Comparison of ENCODE assay signal across 1 cellular context in genomic region chr6:27545271-27546046, GRCh38.
A peak's percentile ranks its signal among the peaks of the same experiment; 100 is the strongest.
TF ChIP-seq lines count a peak whose summit lies in the region.

No MANE protein-coding gene starts in this region.

TF ChIP-seq in K562, 482 proteins besides CTCF, POLR2A, EP300 and RAD21 (continued from another document and continues in another):
- TF ChIP-seq ZFP30 (CRISPR knock-in tag; IDR thresholded peaks at IDR 0.05; ENCODE audit: borderline replicate concordance) (no peak), BRD9 (IDR thresholded peaks at IDR 0.05; ENCODE audit: low read depth, partially characterized antibody) (peak; percentile 97), TSHZ1 (CRISPR knock-in tag; IDR thresholded peaks at IDR 0.05) (no peak), GABPB1 (CRISPR knock-in tag; IDR thresholded peaks at IDR 0.05) (peak; percentile 72), HMGN3 (IDR thresholded peaks at IDR 0.05; ENCODE audit: borderline replicate concordance, extremely low read depth, insufficient read length, low read depth, low read length) (no peak), BCOR (IDR thresholded peaks at IDR 0.05) (peak; percentile 75), KHSRP (IDR thresholded peaks at IDR 0.05) (peak; percentile 43; the same call in 1 of the 2 replicates), XRCC3 (IDR thresholded peaks at IDR 0.05) (no peak), PHB (CRISPR knock-in tag; IDR thresholded peaks at IDR 0.05) (no peak), SREBF2 (CRISPR knock-in tag; IDR thresholded peaks at IDR 0.05) (peak; percentile 80; the same call in 1 of the 2 replicates), RFX7 (CRISPR knock-in tag; IDR thresholded peaks at IDR 0.05) (no peak), ZNF436 (CRISPR knock-in tag; IDR thresholded peaks at IDR 0.05) (no peak), ZNF41 (CRISPR knock-in tag; conservative IDR thresholded peaks at IDR 0.05) (no peak), SMAD3 (CRISPR knock-in tag; conservative IDR thresholded peaks at IDR 0.05) (no peak), GMEB1 (CRISPR knock-in tag; IDR thresholded peaks at IDR 0.05) (no peak), CUX1 (CRISPR knock-in tag; IDR thresholded peaks at IDR 0.05) (no peak), RREB1 (CRISPR knock-in tag; IDR thresholded peaks at IDR 0.05) (no peak), KLF1 (tag; IDR thresholded peaks at IDR 0.05) (no peak), ZNF354B (CRISPR knock-in tag; IDR thresholded peaks at IDR 0.05) (no peak), ZNF609 (CRISPR knock-in tag; IDR thresholded peaks at IDR 0.05; ENCODE audit: borderline replicate concordance) (no peak), ARID4B (CRISPR knock-in tag; IDR thresholded peaks at IDR 0.05) (no peak), KLF13 (tag; IDR thresholded peaks at IDR 0.05; ENCODE audit: borderline replicate concordance, low read depth) (peak; percentile 39; the same call in 1 of the 2 replicates), DEAF1 (CRISPR knock-in tag; IDR thresholded peaks at IDR 0.05) (no peak), TEAD2 (tag; IDR thresholded peaks at IDR 0.05) (no peak), BRCA1 (IDR thresholded peaks at IDR 0.05) (no peak), BRCA1 (CRISPR knock-in tag; IDR thresholded peaks at IDR 0.05) (no peak)
